12 cellular contexts compared by ENCODE assay signal in the genomic region with DNA sequence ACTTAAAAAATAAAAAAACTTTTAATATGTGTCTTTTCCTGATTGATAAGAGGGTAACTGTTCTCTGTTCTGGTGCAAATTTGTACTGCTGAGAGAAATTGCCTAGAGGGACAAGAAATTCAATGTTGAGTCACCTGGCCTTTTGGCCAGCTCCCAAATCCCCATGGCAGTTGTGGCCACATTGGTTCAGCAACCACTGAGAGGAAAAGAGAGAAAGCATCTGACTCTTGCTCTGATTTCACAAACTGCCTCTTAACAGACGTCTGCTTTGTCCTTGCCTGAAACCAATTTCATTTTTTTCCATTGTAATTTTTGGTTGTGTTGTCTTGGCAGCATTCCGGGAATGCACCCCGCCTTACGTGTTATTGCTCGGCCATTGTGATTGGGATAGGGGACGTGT. TPM values are rescaled to one million over a fixed set of nuclear protein-coding genes. Genes with fewer than 3 reads are reported as not detected.
DNase-seq lines count a peak whose midpoint lies in the region; ATAC-seq and TF ChIP-seq lines count a peak whose summit lies in the region.
"Had no signal": no experiment of that assay in that cellular context is flagged by ENCODE, and none has a peak within 500 bp of the region (broad histone marks: within the 10 kb centered on the region; RNA-seq: fewer than 3 reads in every experiment).

No MANE protein-coding gene starts in this region.

- no peaks in the 10 kb centered on the region for H3K9me3 ChIP-seq in thyroid gland

- TF ChIP-seq CTCF in thyroid gland (IDR thresholded peaks at IDR 0.05) (no peak), GM20000 (IDR thresholded peaks at IDR 0.05; ENCODE audit: extremely low read depth, missing control alignments) (no peak)

- H3K27me3 ChIP-seq in thyroid gland = no peaks in the 10 kb centered on the region

- no peaks in the 10 kb centered on the region for H3K36me3 Mint-ChIP-seq in activated CD4-positive, alpha-beta T cell treated with anti-CD3 and anti-CD28 coated beads for 36 hours (ENCODE audit: low read depth)

- intact Hi-C loops in activated CD4-positive, alpha-beta T cell treated with anti-CD3 and anti-CD28 coated beads for 36 hours (cut with DNase I, micrococcal nuclease) = no loop called here
- intact Hi-C loops in thyroid gland (cut with DNase I) = no loop called here

- no peaks in the 10 kb centered on the region for H3K9me3 Mint-ChIP-seq in activated CD4-positive, alpha-beta T cell treated with anti-CD3 and anti-CD28 coated beads for 36 hours (ENCODE audit: low read depth)
- H3K9me3 Mint-ChIP-seq: activated T-helper 2 cell treated with anti-CD3 and anti-CD28 coated beads, Interferon-gamma antibody, Interleukin-2, Interleukin-4, amounts not matched to agents 10 μg/mL and 5 μg/mL and 100 μg/mL, durations not matched to agents 14 hours and 24 hours and 36 hours; nephron progenitor cell; T-helper 1 cell treated with Interleukin-12 subunit alpha and Interleukin-12 subunit beta and Interleukin-4 antibody, amounts not matched to agents 30 μg/mL and 1 μg/mL, for 36 hours had no signal

- H3K4me1 Mint-ChIP-seq in activated CD4-positive, alpha-beta T cell treated with anti-CD3 and anti-CD28 coated beads for 36 hours = peaks cover 9% of the 10 kb centered on the region
- H3K4me1 Mint-ChIP-seq: nephron progenitor cell had no signal

- ATAC-seq in activated CD4-positive, alpha-beta T cell treated with anti-CD3 and anti-CD28 coated beads for 36 hours = no peak
- ATAC-seq in esophagus mucosa = peak; percentile 32
- ATAC-seq in HG02588 (IDR thresholded peaks at IDR 0.05; ENCODE audit: unreplicated experiment) = no peak
- ATAC-seq in HG03095 (IDR thresholded peaks at IDR 0.05; ENCODE audit: unreplicated experiment) = no peak

- peak; percentile 24 for DNase-seq in activated CD4-positive, alpha-beta T cell treated with anti-CD3 and anti-CD28 coated beads for 36 hours
- no peak for DNase-seq in activated CD4-positive, alpha-beta T cell treated with anti-CD3 and anti-CD28 coated beads for 48 hours
- DNase-seq in RPMI8226 (peak; percentile 54), thyroid gland (peak; percentile 88 to 94), GM20000 (ENCODE audit: low spot score) (no peak)
- DNase-seq: nephron progenitor cell had no signal

- POLR2A ChIA-PET in activated CD4-positive, alpha-beta T cell treated with anti-CD3 and anti-CD28 coated beads for 36 hours (lab: Charles Lee) = no interaction called here

- no peak overlapping the region for H3K4me3 ChIP-seq in thyroid gland (replicated peaks in 1 of 3)

- peaks cover 9% of the 10 kb centered on the region for H3K27me3 Mint-ChIP-seq in activated CD4-positive, alpha-beta T cell treated with anti-CD3 and anti-CD28 coated beads for 36 hours

- H3K27ac ChIP-seq in thyroid gland = peak overlapping the region; percentile 47 to 63 (median 58)
- H3K27ac ChIP-seq: C4-2B had no signal

- no peaks in the 10 kb centered on the region for H3K36me3 ChIP-seq in thyroid gland

- H3K27ac Mint-ChIP-seq in activated CD4-positive, alpha-beta T cell treated with anti-CD3 and anti-CD28 coated beads for 36 hours = no peak overlapping the region
- H3K27ac Mint-ChIP-seq: activated T-helper 2 cell treated with anti-CD3 and anti-CD28 coated beads, Interferon-gamma antibody, Interleukin-2, Interleukin-4, amounts not matched to agents 10 μg/mL and 5 μg/mL and 100 μg/mL, durations not matched to agents 14 hours and 24 hours and 36 hours; nephron progenitor cell; T-helper 1 cell treated with Interleukin-12 subunit alpha and Interleukin-12 subunit beta and Interleukin-4 antibody, amounts not matched to agents 30 μg/mL and 1 μg/mL, for 36 hours had no signal

- peak in 1 of 2 donors; percentile 29 for TF ChIP-seq POLR2A in thyroid gland (IDR thresholded peaks at IDR 0.05)

- H3K4me3 Mint-ChIP-seq in activated CD4-positive, alpha-beta T cell treated with anti-CD3 and anti-CD28 coated beads for 36 hours = no peak overlapping the region
- H3K4me3 Mint-ChIP-seq: nephron progenitor cell; T-helper 1 cell treated with Interleukin-12 subunit alpha and Interleukin-12 subunit beta and Interleukin-4 antibody, amounts not matched to agents 30 μg/mL and 1 μg/mL, for 36 hours had no signal

- peaks cover 7 to 20% of the 10 kb centered on the region in 2 donors for H3K4me1 ChIP-seq in thyroid gland

- CTCF ChIA-PET in activated CD4-positive, alpha-beta T cell treated with anti-CD3 and anti-CD28 coated beads for 36 hours (lab: Charles Lee) = interaction anchor here (0.6 to 0.8 kb wide), 2 partner anchors 18 to 255 kb away, joined by 3 read pairs; no protein-coding TSS in a partner anchor

- 70 to 76% methylated on average over 6 of the region's 6 CpGs for WGBS in thyroid gland, 2 donors

RNA-seq across cellular contexts. Expression of a gene that starts 42.4 kb away (rescaled TPM):
- total RNA-seq in activated CD4-positive, alpha-beta T cell treated with anti-CD3 and anti-CD28 coated beads for 36 hours = 1 to 10 TPM; 1.8 TPM
- total RNA-seq in esophagus mucosa (9.8 TPM), thyroid gland (100 to 1,000 TPM in 3 of 4 donors, 10 to 100 TPM in 1; 92.0 to 186 (median 142) TPM)

Comparison
In these comparisons a context has a peak if more than half of its experiments do, and no peak if none do; other contexts are left out.
1. DNase-seq: peak in activated CD4-positive, alpha-beta T cell treated with anti-CD3 and anti-CD28 coated beads for 36 hours (single experiment), RPMI8226 (single experiment) and thyroid gland (2 of 2); none in activated CD4-positive, alpha-beta T cell treated with anti-CD3 and anti-CD28 coated beads for 48 hours (single experiment) and GM20000 (single experiment).